10 cellular contexts compared by ENCODE assay signal in the genomic region with DNA sequence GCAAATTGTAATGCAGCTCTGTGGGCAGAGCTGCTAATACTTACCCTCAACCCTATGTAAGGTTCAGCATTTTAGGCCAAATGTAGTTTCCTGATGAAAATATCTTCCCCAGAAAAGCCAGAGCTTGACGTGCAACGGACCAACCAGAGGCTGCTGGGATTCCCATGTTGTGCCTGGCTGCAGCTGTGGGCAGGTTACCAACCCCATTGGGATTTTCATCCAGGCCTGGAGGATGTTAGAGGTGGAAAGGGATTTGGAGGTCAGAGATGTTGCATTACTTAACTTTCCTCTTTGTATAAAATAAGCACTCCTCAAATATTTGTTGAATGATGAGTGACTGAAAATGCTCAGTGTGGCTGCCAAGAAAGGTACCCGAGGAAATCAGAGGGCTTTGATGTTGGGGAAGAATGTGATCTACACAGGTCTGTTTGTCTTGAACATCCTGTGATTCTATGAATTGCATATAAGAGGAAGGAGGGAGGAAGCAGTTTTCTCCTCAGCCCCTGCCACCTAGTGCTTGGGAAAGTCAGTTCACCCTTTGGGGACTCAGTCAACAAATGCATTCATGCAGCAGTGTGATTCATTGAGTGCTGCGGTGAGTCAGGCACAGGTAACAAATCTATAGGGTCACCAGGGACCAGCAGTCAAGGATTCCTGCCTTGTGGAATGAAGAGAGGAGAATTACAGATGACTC.
A peak's percentile ranks its signal among the peaks of the same experiment; 100 is the strongest.
DNase-seq lines count a peak whose midpoint lies in the region; ATAC-seq and TF ChIP-seq lines count a peak whose summit lies in the region.
"Had no signal": no experiment of that assay in that cellular context is flagged by ENCODE, and none has a peak within 500 bp of the region (broad histone marks: within the 10 kb centered on the region; RNA-seq: fewer than 3 reads in every experiment).

No MANE protein-coding gene starts in this region.

- peak; percentile 75 for ATAC-seq in naive thymus-derived CD4-positive, alpha-beta T cell
- ATAC-seq in HG03521 (IDR thresholded peaks at IDR 0.05; ENCODE audit: unreplicated experiment): no peak
- ATAC-seq: CD8-positive, alpha-beta T cell had no signal

- DNase-seq in NCI-H510A treated with DMSO at 0.1 percent for 48 hours (lab: John Stamatoyannopoulos, UW): peak; percentile 54
- DNase-seq in NCI-H510A (lab: John Stamatoyannopoulos, UW): no peak
- DNase-seq in M059J (ENCODE audit: low read depth): peak; percentile 76
- DNase-seq in T47D (ENCODE audit: low read depth in 1 of 2, low spot score in 1 of 2): peak; percentile 24 to 75
- peak in 6 of 9 donors; percentile 9 to 60 (median 32) for DNase-seq in naive thymus-derived CD4-positive, alpha-beta T cell
- no peak for DNase-seq in uterus
- DNase-seq in superior temporal gyrus (ENCODE audit: extremely low spot score): no peak

- no peak overlapping the region for H3K4me3 ChIP-seq in naive thymus-derived CD4-positive, alpha-beta T cell (ENCODE audit: low read length)
- H3K4me3 ChIP-seq in uterus: no peak overlapping the region

- peak overlapping the region in 6 of 9 donors; percentile 11 to 68 (median 44) for H3K27ac Mint-ChIP-seq in naive thymus-derived CD4-positive, alpha-beta T cell
- H3K27ac Mint-ChIP-seq: CD8-positive, alpha-beta T cell had no signal

- peak overlapping the region in 1 of 10 donors; percentile 4 for H3K4me3 Mint-ChIP-seq in naive thymus-derived CD4-positive, alpha-beta T cell
- H3K4me3 Mint-ChIP-seq: CD8-positive, alpha-beta T cell; central memory CD8-positive, alpha-beta T cell had no signal

- intact Hi-C loops in naive thymus-derived CD4-positive, alpha-beta T cell (cut with micrococcal nuclease): loop anchor here (1.0 to 2.0 kb wide), 2 partner anchors 474 kb away; no protein-coding TSS in a partner anchor
- intact Hi-C loops in uterus (cut with DNase I; ENCODE audit: low total_unique reads): no loop called here

- H3K27ac ChIP-seq in naive thymus-derived CD4-positive, alpha-beta T cell (ENCODE audit: low read depth, low read length): no peak overlapping the region
- no peak overlapping the region for H3K27ac ChIP-seq in uterus

- no peaks in the 10 kb centered on the region for H3K27me3 ChIP-seq in naive thymus-derived CD4-positive, alpha-beta T cell (ENCODE audit: control insufficient read depth in 2 of 2, insufficient read depth in 2 of 2, low read length in 2 of 2)
- H3K27me3 ChIP-seq in uterus: no peaks in the 10 kb centered on the region

- no peaks in the 10 kb centered on the region for H3K27me3 Mint-ChIP-seq in naive thymus-derived CD4-positive, alpha-beta T cell

- H3K36me3 Mint-ChIP-seq in naive thymus-derived CD4-positive, alpha-beta T cell: no peaks in the 10 kb centered on the region
- H3K36me3 Mint-ChIP-seq: CD8-positive, alpha-beta T cell had no signal

- CTCF ChIA-PET in naive thymus-derived CD4-positive, alpha-beta T cell (lab: Charles Lee): no interaction called here

- no peaks in the 10 kb centered on the region for H3K9me3 Mint-ChIP-seq in naive thymus-derived CD4-positive, alpha-beta T cell
- H3K9me3 Mint-ChIP-seq: CD8-positive, alpha-beta T cell; central memory CD8-positive, alpha-beta T cell had no signal

- TF ChIP-seq CTCF in uterus (IDR thresholded peaks at IDR 0.05): peak in 1 of 4 experiments; percentile 34

- in situ Hi-C loops in T47D (cut with HindIII; ENCODE audit: low pct_unique_long_range_greater_than_20kb, low sequenced_read_pairs): no loop called here

- no peak for TF ChIP-seq POLR2A in uterus (IDR thresholded peaks at IDR 0.05)

- peaks cover 8 to 15% (median 9%) of the 10 kb centered on the region in 7 donors for H3K4me1 Mint-ChIP-seq in naive thymus-derived CD4-positive, alpha-beta T cell
- H3K4me1 Mint-ChIP-seq: central memory CD8-positive, alpha-beta T cell had no signal

- H3K36me3 ChIP-seq in naive thymus-derived CD4-positive, alpha-beta T cell (ENCODE audit: control insufficient read depth in 2 of 3, insufficient read depth in 3 of 3, low read length in 3 of 3): no peaks in the 10 kb centered on the region
- H3K36me3 ChIP-seq in uterus: no peaks in the 10 kb centered on the region

- H3K9me3 ChIP-seq in naive thymus-derived CD4-positive, alpha-beta T cell (ENCODE audit: control insufficient read depth in 2 of 3, low read length in 3 of 3): no peaks in the 10 kb centered on the region
- H3K9me3 ChIP-seq in uterus: no peaks in the 10 kb centered on the region

- peaks cover 0 to 4% of the 10 kb centered on the region in 2 donors for H3K4me1 ChIP-seq in naive thymus-derived CD4-positive, alpha-beta T cell (ENCODE audit: control insufficient read depth in 2 of 2, insufficient read depth in 2 of 2, low read length in 2 of 2)
- peaks cover 5 to 6% of the 10 kb centered on the region in 2 donors for H3K4me1 ChIP-seq in uterus

- POLR2A ChIA-PET in naive thymus-derived CD4-positive, alpha-beta T cell (lab: Charles Lee): no interaction called here

Comparison
In these comparisons a context has a peak if more than half of its experiments do, and no peak if none do; other contexts are left out.
1. DNase-seq: peak in NCI-H510A treated with DMSO at 0.1 percent for 48 hours (single experiment), M059J (single experiment), T47D (2 of 2) and naive thymus-derived CD4-positive, alpha-beta T cell (6 of 9); none in NCI-H510A (single experiment), uterus (0 of 2) and superior temporal gyrus (single experiment).